In the genomic region with DNA sequence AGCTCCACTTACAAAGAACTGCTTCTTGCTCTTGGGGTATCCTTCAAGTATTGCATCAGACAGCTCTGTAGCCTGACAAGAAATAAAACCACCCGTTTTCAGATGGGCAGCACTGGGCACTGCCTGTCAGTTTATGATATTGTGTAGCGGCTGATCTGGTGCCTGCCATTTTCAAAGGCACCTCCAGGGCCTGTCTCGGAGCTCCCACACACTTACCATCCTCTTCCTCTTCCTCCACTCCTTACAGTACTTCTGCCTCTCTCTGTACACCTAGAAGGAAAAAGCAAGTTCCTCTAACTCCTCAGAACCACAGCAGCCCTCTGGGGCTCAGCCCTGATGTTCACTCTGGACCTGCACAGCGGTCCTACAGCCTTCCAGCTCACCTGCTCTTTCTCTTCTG, we compare ENCODE assay signal across 1 cellular context.
TF ChIP-seq lines count a peak whose summit lies in the region.

No MANE protein-coding gene starts in this region.

TF ChIP-seq in GM23338, 12 proteins besides CTCF, POLR2A, EP300 and RAD21 (continued from another document):
- TF ChIP-seq, protein P1, sequence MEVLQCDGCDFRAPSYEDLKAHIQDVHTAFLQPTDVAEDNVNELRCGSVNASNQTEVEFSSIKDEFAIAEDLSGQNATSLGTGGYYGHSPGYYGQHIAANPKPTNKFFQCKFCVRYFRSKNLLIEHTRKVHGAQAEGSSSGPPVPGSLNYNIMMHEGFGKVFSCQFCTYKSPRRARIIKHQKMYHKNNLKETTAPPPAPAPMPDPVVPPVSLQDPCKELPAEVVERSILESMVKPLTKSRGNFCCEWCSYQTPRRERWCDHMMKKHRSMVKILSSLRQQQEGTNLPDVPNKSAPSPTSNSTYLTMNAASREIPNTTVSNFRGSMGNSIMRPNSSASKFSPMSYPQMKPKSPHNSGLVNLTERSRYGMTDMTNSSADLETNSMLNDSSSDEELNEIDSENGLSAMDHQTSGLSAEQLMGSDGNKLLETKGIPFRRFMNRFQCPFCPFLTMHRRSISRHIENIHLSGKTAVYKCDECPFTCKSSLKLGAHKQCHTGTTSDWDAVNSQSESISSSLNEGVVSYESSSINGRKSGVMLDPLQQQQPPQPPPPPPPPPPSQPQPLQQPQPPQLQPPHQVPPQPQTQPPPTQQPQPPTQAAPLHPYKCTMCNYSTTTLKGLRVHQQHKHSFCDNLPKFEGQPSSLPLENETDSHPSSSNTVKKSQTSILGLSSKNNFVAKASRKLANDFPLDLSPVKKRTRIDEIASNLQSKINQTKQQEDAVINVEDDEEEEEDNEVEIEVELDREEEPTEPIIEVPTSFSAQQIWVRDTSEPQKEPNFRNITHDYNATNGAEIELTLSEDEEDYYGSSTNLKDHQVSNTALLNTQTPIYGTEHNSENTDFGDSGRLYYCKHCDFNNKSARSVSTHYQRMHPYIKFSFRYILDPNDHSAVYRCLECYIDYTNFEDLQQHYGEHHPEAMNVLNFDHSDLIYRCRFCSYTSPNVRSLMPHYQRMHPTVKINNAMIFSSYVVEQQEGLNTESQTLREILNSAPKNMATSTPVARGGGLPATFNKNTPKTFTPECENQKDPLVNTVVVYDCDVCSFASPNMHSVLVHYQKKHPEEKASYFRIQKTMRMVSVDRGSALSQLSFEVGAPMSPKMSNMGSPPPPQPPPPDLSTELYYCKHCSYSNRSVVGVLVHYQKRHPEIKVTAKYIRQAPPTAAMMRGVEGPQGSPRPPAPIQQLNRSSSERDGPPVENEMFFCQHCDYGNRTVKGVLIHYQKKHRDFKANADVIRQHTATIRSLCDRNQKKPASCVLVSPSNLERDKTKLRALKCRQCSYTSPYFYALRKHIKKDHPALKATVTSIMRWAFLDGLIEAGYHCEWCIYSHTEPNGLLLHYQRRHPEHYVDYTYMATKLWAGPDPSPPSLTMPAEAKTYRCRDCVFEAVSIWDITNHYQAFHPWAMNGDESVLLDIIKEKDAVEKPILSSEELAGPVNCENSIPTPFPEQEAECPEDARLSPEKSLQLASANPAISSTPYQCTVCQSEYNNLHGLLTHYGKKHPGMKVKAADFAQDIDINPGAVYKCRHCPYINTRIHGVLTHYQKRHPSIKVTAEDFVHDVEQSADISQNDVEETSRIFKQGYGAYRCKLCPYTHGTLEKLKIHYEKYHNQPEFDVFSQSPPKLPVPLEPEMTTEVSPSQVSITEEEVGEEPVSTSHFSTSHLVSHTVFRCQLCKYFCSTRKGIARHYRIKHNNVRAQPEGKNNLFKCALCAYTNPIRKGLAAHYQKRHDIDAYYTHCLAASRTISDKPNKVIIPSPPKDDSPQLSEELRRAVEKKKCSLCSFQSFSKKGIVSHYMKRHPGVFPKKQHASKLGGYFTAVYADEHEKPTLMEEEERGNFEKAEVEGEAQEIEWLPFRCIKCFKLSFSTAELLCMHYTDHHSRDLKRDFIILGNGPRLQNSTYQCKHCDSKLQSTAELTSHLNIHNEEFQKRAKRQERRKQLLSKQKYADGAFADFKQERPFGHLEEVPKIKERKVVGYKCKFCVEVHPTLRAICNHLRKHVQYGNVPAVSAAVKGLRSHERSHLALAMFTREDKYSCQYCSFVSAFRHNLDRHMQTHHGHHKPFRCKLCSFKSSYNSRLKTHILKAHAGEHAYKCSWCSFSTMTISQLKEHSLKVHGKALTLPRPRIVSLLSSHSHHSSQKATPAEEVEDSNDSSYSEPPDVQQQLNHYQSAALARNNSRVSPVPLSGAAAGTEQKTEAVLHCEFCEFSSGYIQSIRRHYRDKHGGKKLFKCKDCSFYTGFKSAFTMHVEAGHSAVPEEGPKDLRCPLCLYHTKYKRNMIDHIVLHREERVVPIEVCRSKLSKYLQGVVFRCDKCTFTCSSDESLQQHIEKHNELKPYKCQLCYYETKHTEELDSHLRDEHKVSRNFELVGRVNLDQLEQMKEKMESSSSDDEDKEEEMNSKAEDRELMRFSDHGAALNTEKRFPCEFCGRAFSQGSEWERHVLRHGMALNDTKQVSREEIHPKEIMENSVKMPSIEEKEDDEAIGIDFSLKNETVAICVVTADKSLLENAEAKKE (CRISPR knock-in tag; IDR thresholded peaks at IDR 0.05), result no peak
- no peak for TF ChIP-seq EZH2 (IDR thresholded peaks at IDR 0.05; ENCODE audit: low read depth, unreplicated experiment)
- no peak for TF ChIP-seq ZNF331 (CRISPR knock-in tag; IDR thresholded peaks at IDR 0.05; ENCODE audit: low read depth)
- TF ChIP-seq JUNB (IDR thresholded peaks at IDR 0.05; ENCODE audit: unreplicated experiment), result no peak
- TF ChIP-seq NANOG (IDR thresholded peaks at IDR 0.05; ENCODE audit: borderline replicate concordance), result no peak
- TF ChIP-seq REST (IDR thresholded peaks at IDR 0.05; ENCODE audit: unreplicated experiment), result no peak
